In genomic region chr4:85607624-85608023, GRCh38 we compare ENCODE assay signal across 10 cellular contexts.
DNase-seq lines count a peak whose midpoint lies in the region; ATAC-seq and TF ChIP-seq lines count a peak whose summit lies in the region.
"Had no signal": no experiment of that assay in that cellular context is flagged by ENCODE, and none has a peak within 500 bp of the region (broad histone marks: within the 10 kb centered on the region; RNA-seq: fewer than 3 reads in every experiment).

No MANE protein-coding gene starts in this region.

- H3K27ac ChIP-seq in MM.1S (ENCODE audit: low read length): peak overlapping the region; percentile 55; the same call in 1 of the 2 replicates
- H3K27ac ChIP-seq: SJSA1 had no signal

- H3K79me2 ChIP-seq in MM.1S (ENCODE audit: low read length): no peaks in the 10 kb centered on the region

- DNase-seq in MM.1S (peak; percentile 94), naive B cell (peak; percentile 87), MV-4-11 (lab: John Stamatoyannopoulos, UW) (no peak), osteocyte (ENCODE audit: extremely low spot score, unreplicated experiment) (no peak)
- no peak for DNase-seq in activated naive CD4-positive, alpha-beta T cell (lab: John Stamatoyannopoulos, UW)
- no peak for DNase-seq in effector CD8-positive, alpha-beta T cell (lab: John Stamatoyannopoulos, UW)

- peak overlapping the region; percentile 65 to 91 (median 84) for H3K4me3 Mint-ChIP-seq in naive B cell
- H3K4me3 Mint-ChIP-seq in osteocyte (ENCODE audit: unreplicated experiment): no peak overlapping the region

- H3K4me3 ChIP-seq in MM.1S (ENCODE audit: low read length): peak overlapping the region; percentile 30
- H3K4me3 ChIP-seq: SJSA1, smooth muscle cell had no signal

- H3F3A ChIP-seq in MM.1S (ENCODE audit: insufficient read depth, low read length): peaks cover 15% of the 10 kb centered on the region

- TF ChIP-seq CTCF in MM.1S (IDR thresholded peaks at IDR 0.05; ENCODE audit: low read length) (no peak), osteocyte (IDR thresholded peaks at IDR 0.05) (no peak)

- peaks cover 0 to 3% (median 0%) of the 10 kb centered on the region in 7 donors for H3K9me3 Mint-ChIP-seq in naive B cell
- no peaks in the 10 kb centered on the region for H3K9me3 Mint-ChIP-seq in osteocyte (ENCODE audit: unreplicated experiment)

- peaks cover 21% of the 10 kb centered on the region for H3K4me1 ChIP-seq in MM.1S (ENCODE audit: low read length)
- H3K4me1 ChIP-seq: SJSA1 had no signal

- H3K9ac ChIP-seq in MM.1S (ENCODE audit: low read length): peak overlapping the region; percentile 9; the same call in 1 of the 2 replicates

- H3K9me2 ChIP-seq in MM.1S (replicated peaks; ENCODE audit: insufficient read depth, low read length): no peaks in the 10 kb centered on the region

- H3K36me3 Mint-ChIP-seq in naive B cell (peaks cover 0 to 6% of the 10 kb centered on the region in 2 donors), osteocyte (ENCODE audit: unreplicated experiment) (no peaks in the 10 kb centered on the region)

- H4K20me1 ChIP-seq in MM.1S (ENCODE audit: insufficient read depth, low read length): no peaks in the 10 kb centered on the region

- H3K27ac Mint-ChIP-seq in naive B cell (peak overlapping the region; percentile 93 to 100 (median 98)), osteocyte (ENCODE audit: unreplicated experiment) (no peak overlapping the region)

- no peaks in the 10 kb centered on the region for H3K36me3 ChIP-seq in MM.1S (replicated peaks; ENCODE audit: insufficient read depth, low read length)
- H3K36me3 ChIP-seq: SJSA1 had no signal

- H3K4me1 Mint-ChIP-seq in naive B cell (peaks cover 23 to 72% (median 45%) of the 10 kb centered on the region in 3 donors), osteocyte (ENCODE audit: unreplicated experiment) (no peaks in the 10 kb centered on the region)

- peak overlapping the region; percentile 71 for H3K4me2 ChIP-seq in MM.1S (ENCODE audit: low read depth, low read length)
- H3K4me2 ChIP-seq: smooth muscle cell had no signal

- H3K27me3 ChIP-seq in MM.1S (replicated peaks; ENCODE audit: insufficient read depth, low read length): peaks cover 3% of the 10 kb centered on the region; the same call in 1 of the 2 replicates
- H3K27me3 ChIP-seq: SJSA1 had no signal

- no peak overlapping the region for H2AFZ ChIP-seq in MM.1S (ENCODE audit: low read length)

- ATAC-seq in GM19023 (IDR thresholded peaks at IDR 0.05; ENCODE audit: unreplicated experiment) (peak; percentile 50), HG02759 (IDR thresholded peaks at IDR 0.05; ENCODE audit: unreplicated experiment) (peak; percentile 61), naive B cell (ENCODE audit: low read depth in 2 of 2) (peak; percentile 91 to 98)

- no peaks in the 10 kb centered on the region for H3K27me3 Mint-ChIP-seq in naive B cell
- peaks cover 2% of the 10 kb centered on the region for H3K27me3 Mint-ChIP-seq in osteocyte (ENCODE audit: unreplicated experiment)

- no peaks in the 10 kb centered on the region for H3K9me3 ChIP-seq in MM.1S (replicated peaks; ENCODE audit: insufficient read depth, low read length)
- H3K9me3 ChIP-seq: SJSA1 had no signal

Comparison
In these comparisons a context has a peak if more than half of its experiments do, and no peak if none do; other contexts are left out.
1. DNase-seq: peak in MM.1S (single experiment) and naive B cell (single experiment); none in activated naive CD4-positive, alpha-beta T cell (0 of 4), MV-4-11 (single experiment), effector CD8-positive, alpha-beta T cell (single experiment) and osteocyte (single experiment).
2. Peak in every context shown above with its lines, with median percentiles within 50 percentile points of each other: ATAC-seq.